Comparison of ENCODE assay signal across 19 cellular contexts in the genomic region with DNA sequence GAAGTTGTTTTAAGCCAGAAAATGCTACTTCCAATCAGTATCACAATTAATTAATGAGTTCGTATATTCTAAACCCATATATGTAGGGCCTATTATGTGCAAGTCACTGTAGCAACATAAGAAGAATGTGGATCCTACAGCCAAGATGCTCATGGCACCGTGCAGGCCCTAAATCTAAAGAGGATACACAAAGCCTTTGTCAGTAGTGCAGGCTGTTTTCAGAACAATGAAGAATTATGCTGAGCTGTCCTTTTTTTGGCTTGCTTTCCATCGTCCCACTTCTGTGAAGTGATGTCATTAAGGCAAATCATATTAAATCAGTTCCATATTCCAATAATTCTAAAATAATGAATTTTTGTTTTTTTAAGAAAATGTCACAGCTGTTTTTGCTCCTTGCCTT.
"Had no signal": no experiment of that assay in that cellular context is flagged by ENCODE, and none has a peak within 500 bp of the region (broad histone marks: within the 10 kb centered on the region; RNA-seq: fewer than 3 reads in every experiment).

No MANE protein-coding gene starts in this region.

- DNase-seq: activated CD4-positive, alpha-beta T cell treated with anti-CD3 and anti-CD28 coated beads, Interleukin-2, amount 50 U/mL, for 1 hour; activated CD4-positive, CD25-positive, alpha-beta regulatory T cell treated with anti-CD3 and anti-CD28 coated beads, Interleukin-2, amount 50 U/mL, for 72 hours; activated CD8-positive, alpha-beta memory T cell treated with anti-CD3 and anti-CD28 coated beads, Interleukin-2, amount 50 U/mL, for 4 hours; activated effector memory CD4-positive, alpha-beta T cell treated with Interleukin-2 at 50 U/mL for 16 hours; activated naive CD4-positive, alpha-beta T cell treated with anti-CD3 and anti-CD28 coated beads, Interleukin-2, amount 50 U/mL, for 16 hours; activated T-cell treated with anti-CD3 and anti-CD28 coated beads, Interleukin-2, amount 50 U/mL, for 48 hours; dermis blood vessel endothelial cell; endodermal cell; gastrocnemius medialis; heart left ventricle; immature natural killer cell; left cardiac atrium; mesendoderm; natural killer cell; stimulated activated naive CD8-positive, alpha-beta T cell treated with anti-CD3 and anti-CD28 coated beads, Interleukin-15, amount 100 ng/mL, for 72 hours; upper lobe of left lung had no signal

- H3K4me1 ChIP-seq: breast epithelium, gastrocnemius medialis, heart left ventricle, upper lobe of left lung had no signal

- H3K27me3 ChIP-seq: breast epithelium, gastrocnemius medialis, heart left ventricle, upper lobe of left lung had no signal

- H3K9me3 ChIP-seq: breast epithelium, gastrocnemius medialis, heart left ventricle, thoracic aorta, upper lobe of left lung had no signal

- H3K4me3 ChIP-seq: breast epithelium, gastrocnemius medialis, heart left ventricle, thoracic aorta, upper lobe of left lung had no signal

- H3K27ac ChIP-seq: breast epithelium, epithelial cell of prostate, gastrocnemius medialis, heart left ventricle, thoracic aorta, upper lobe of left lung had no signal

- H3K36me3 ChIP-seq: breast epithelium, gastrocnemius medialis, heart left ventricle, thoracic aorta, upper lobe of left lung had no signal
